In the genomic region with DNA sequence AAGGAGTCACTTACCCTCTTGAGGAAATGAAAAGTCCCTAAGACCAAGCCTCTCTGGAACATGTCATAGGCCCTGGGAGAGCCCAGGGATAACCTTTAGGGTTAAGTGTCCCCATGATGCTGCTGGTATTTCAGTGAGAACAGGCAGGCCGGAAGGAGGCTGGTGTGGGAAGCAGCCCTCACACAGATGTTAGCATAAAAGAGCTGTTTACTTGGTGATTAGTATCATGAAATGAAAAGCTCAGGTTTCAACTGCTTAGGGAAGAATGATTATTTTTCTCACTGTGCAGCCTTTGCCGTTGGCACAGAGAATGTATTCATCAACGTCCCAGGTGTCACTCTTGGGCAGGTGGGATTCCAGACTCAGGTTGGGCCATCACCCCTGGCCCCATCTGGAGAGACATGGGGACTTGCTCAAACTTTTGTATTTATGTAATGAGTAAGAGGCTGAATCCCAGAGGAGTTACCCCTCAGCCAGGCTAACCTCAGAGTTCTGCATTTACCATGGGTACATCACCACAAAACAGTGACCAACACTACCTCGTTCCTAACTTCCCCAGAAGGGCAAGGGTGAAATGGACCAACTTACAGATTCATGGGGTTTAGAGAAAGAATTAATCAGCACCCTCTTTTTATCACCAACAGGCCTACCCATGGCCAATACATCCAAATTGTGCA, we compare ENCODE assay signal across 9 cellular contexts.
DNase-seq lines count a peak whose midpoint lies in the region; ATAC-seq and TF ChIP-seq lines count a peak whose summit lies in the region.
"Had no signal": no experiment of that assay in that cellular context is flagged by ENCODE, and none has a peak within 500 bp of the region (broad histone marks: within the 10 kb centered on the region; RNA-seq: fewer than 3 reads in every experiment).

No MANE protein-coding gene starts in this region.

- CTCF ChIA-PET in activated CD4-positive, alpha-beta T cell treated with anti-CD3 and anti-CD28 coated beads for 36 hours (lab: Charles Lee), result no interaction called here

- H3K27ac Mint-ChIP-seq in activated CD4-positive, alpha-beta T cell treated with anti-CD3 and anti-CD28 coated beads for 36 hours, result no peak overlapping the region

- peak; percentile 59 for ATAC-seq in HG02588 (IDR thresholded peaks at IDR 0.05; ENCODE audit: unreplicated experiment)
- peak; percentile 29 to 71 (median 58) for ATAC-seq in heart left ventricle
- no peak for ATAC-seq in activated CD4-positive, alpha-beta T cell treated with anti-CD3 and anti-CD28 coated beads for 36 hours
- ATAC-seq in HG02678 (IDR thresholded peaks at IDR 0.05; ENCODE audit: unreplicated experiment), result no peak

- no peaks in the 10 kb centered on the region for H3K9me3 Mint-ChIP-seq in activated CD4-positive, alpha-beta T cell treated with anti-CD3 and anti-CD28 coated beads for 36 hours (ENCODE audit: low read depth)

- TF ChIP-seq POLR2A in heart left ventricle (IDR thresholded peaks at IDR 0.05), result no peak

- H3K36me3 Mint-ChIP-seq in activated CD4-positive, alpha-beta T cell treated with anti-CD3 and anti-CD28 coated beads for 36 hours (ENCODE audit: low read depth), result no peaks in the 10 kb centered on the region

- WGBS in heart left ventricle, 4 donors, result 52 to 68% (median 61%) methylated on average over 2 to 4 of the region's 4 CpGs

- TF ChIP-seq CTCF in heart left ventricle (IDR thresholded peaks at IDR 0.05) (no peak), tibial artery (IDR thresholded peaks at IDR 0.05) (no peak)

- no peaks in the 10 kb centered on the region for H3K36me3 ChIP-seq in heart left ventricle
- H3K36me3 ChIP-seq in tibial artery, result no peaks in the 10 kb centered on the region

- intact Hi-C loops in heart left ventricle (cut with DNase I) (loop anchor here in 1 of 10 donors (10.0 kb wide), 1 partner anchor 258 kb away; a partner anchor contains a TSS), tibial artery (cut with DNase I; ENCODE audit: low total_unique reads) (no loop called here)
- intact Hi-C loops in activated CD4-positive, alpha-beta T cell treated with anti-CD3 and anti-CD28 coated beads for 36 hours (cut with DNase I, micrococcal nuclease), result no loop called here

- no peaks in the 10 kb centered on the region for H3K27me3 ChIP-seq in heart left ventricle
- H3K27me3 ChIP-seq in tibial artery, result no peaks in the 10 kb centered on the region

- DNase-seq in NCI-H524 treated with DMSO at 0.1 percent for 48 hours (lab: John Stamatoyannopoulos, UW) (peak; percentile 33), heart left ventricle (peak in 3 of 5 donors; percentile 16 to 33 (median 29)), tibial artery (no peak), activated T-cell treated with anti-CD3 and anti-CD28 coated beads for 4 hours (no peak)
- DNase-seq in activated CD4-positive, alpha-beta T cell treated with anti-CD3 and anti-CD28 coated beads for 36 hours, result no peak
- DNase-seq: H7, T-helper 1 cell had no signal

- H3K4me3 Mint-ChIP-seq in activated CD4-positive, alpha-beta T cell treated with anti-CD3 and anti-CD28 coated beads for 36 hours, result no peak overlapping the region

- H3K4me1 ChIP-seq in heart left ventricle (peaks cover 0 to 33% (median 17%) of the 10 kb centered on the region in 12 donors), tibial artery (peaks cover 0 to 24% (median 16%) of the 10 kb centered on the region in 4 donors)

- H3K4me1 Mint-ChIP-seq in activated CD4-positive, alpha-beta T cell treated with anti-CD3 and anti-CD28 coated beads for 36 hours, result no peaks in the 10 kb centered on the region

- POLR2A ChIA-PET in activated CD4-positive, alpha-beta T cell treated with anti-CD3 and anti-CD28 coated beads for 36 hours (lab: Charles Lee), result no interaction called here

- H3K27me3 Mint-ChIP-seq in activated CD4-positive, alpha-beta T cell treated with anti-CD3 and anti-CD28 coated beads for 36 hours, result peaks cover 2% of the 10 kb centered on the region

- H3K27ac ChIP-seq in heart left ventricle (peak overlapping the region; percentile 38 to 78 (median 59)), tibial artery (peak overlapping the region; percentile 42 to 53)

- peaks cover 0 to 12% (median 0%) of the 10 kb centered on the region in 12 donors for H3K9me3 ChIP-seq in heart left ventricle
- H3K9me3 ChIP-seq in tibial artery, result no peaks in the 10 kb centered on the region

- H3K4me3 ChIP-seq in heart left ventricle (no peak overlapping the region), tibial artery (no peak overlapping the region)

Comparison
In these comparisons a context has a peak if more than half of its experiments do, and no peak if none do; other contexts are left out.
1. ATAC-seq: peak in HG02588 (single experiment) and heart left ventricle (4 of 4); none in activated CD4-positive, alpha-beta T cell treated with anti-CD3 and anti-CD28 coated beads for 36 hours (single experiment) and HG02678 (single experiment).
2. DNase-seq: peak in NCI-H524 treated with DMSO at 0.1 percent for 48 hours (single experiment) and heart left ventricle (3 of 5); none in tibial artery (0 of 2), activated CD4-positive, alpha-beta T cell treated with anti-CD3 and anti-CD28 coated beads for 36 hours (single experiment) and activated T-cell treated with anti-CD3 and anti-CD28 coated beads for 4 hours (single experiment).